Comparison of ENCODE assay signal across 8 cellular contexts in the genomic region with DNA sequence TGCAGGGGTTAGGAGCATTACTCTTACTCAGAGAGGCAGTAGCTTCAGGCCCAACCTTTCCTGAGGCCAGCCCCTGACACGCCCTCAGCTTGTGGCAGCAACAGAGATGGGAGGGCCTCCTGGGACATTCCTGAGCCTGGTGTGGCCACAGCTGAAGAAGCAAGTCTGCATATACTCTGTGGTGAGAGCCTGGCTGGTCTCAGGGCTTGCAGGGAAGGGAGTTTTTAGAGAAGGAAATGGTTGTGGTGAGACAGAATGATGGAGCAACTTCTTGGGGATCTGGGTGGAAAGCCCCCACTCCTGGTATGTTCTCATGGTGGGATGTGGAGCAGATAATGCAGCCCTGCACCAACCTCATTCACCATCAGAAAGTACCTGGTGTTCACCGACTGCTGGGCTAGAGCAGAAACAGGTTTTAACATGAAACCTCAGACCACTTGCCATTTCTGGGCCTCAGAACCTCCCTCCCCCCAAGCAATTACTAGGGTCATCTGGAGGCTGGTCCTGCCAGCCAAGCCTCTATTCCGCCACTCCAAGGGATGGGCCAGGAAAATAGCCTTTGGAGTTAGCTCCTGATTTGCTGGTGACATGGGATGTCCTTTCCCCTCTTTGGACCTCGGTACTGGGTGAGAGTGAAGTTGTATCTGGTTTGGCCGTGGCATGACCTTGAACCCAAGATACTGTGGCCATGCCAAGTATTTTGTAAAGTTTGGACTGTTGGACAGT. TPM values are rescaled to one million over a fixed set of nuclear protein-coding genes. Genes with fewer than 3 reads are reported as not detected.
DNase-seq lines count a peak whose midpoint lies in the region; ATAC-seq, FAIRE-seq and TF ChIP-seq lines count a peak whose summit lies in the region.

No MANE protein-coding gene starts in this region.

- DNase-seq in HS-5 (ENCODE audit: low read depth) (peak; percentile 84), T-helper 1 cell (peak in 3 of 5 donors; percentile 23 to 74 (median 31)), HepG2 (ENCODE audit: low spot score) (peak; percentile 26), NCI-H1417 treated with DMSO at 0.1 percent for 48 hours (lab: John Stamatoyannopoulos, UW) (no peak)
- DNase-seq in central memory CD4-positive, alpha-beta T cell: peak; percentile 50
- peak; percentile 51 to 87 for DNase-seq in stimulated activated CD8-positive, alpha-beta memory T cell treated with anti-CD3 and anti-CD28 coated beads, Interleukin-7, amount 100 ng/mL, for 48 hours (ENCODE audit: extremely low read depth in 1 of 2, low read depth in 1 of 2)

- TF ChIP-seq CTCF in HepG2 (CRISPR knock-in tag; IDR thresholded peaks at IDR 0.05): no peak

- H3K4me3 ChIP-seq in HepG2 (replicated peaks in 1 of 3; ENCODE audit: insufficient read depth in 1 of 3, low read depth in 2 of 3, low read length in 3 of 3): no peak overlapping the region

- CTCF ChIA-PET in HepG2 (lab: Yijun Ruan, JAX; ENCODE audit: low intra/inter-chr PET ratio, low total read pairs): no interaction called here

- no peak for TF ChIP-seq RAD21 in HepG2 (CRISPR knock-in tag; IDR thresholded peaks at IDR 0.05)

- no peak overlapping the region for H2AFZ ChIP-seq in HepG2 (ENCODE audit: low read length)

- no peak overlapping the region for H3K4me2 ChIP-seq in HepG2 (ENCODE audit: low read depth, low read length)

- FAIRE-seq in G401.6 (lab: Jason Lieb, UNC) (peak; percentile 72), HepG2 (lab: Jason Lieb, UNC) (no peak)

- H3K27ac ChIP-seq in HepG2 (ENCODE audit: extremely low read length, insufficient read depth, low read length): no peak overlapping the region

- intact Hi-C loops in HepG2 (cut with micrococcal nuclease; ENCODE audit: unreplicated experiment): no loop called here

- POLR2A ChIA-PET in HepG2 (lab: Yijun Ruan, JAX): interaction anchor here (0.9 to 1.2 kb wide), 3 partner anchors 15 to 135 kb away, joined by 3 read pairs; no protein-coding TSS in a partner anchor

- TF ChIP-seq POLR2A in HepG2 (IDR thresholded peaks at IDR 0.05; ENCODE audit: insufficient read depth in 1 of 2, low read depth in 2 of 2, low read length in 2 of 2): no peak

- no peaks in the 10 kb centered on the region for H3K27me3 ChIP-seq in HepG2 (ENCODE audit: control insufficient read depth in 1 of 2, insufficient read depth in 2 of 2, low read length in 2 of 2)

- in situ Hi-C loops in HepG2 (cut with HindIII; ENCODE audit: extremely low pct_ligation_motif_present, low pct_unique_long_range_greater_than_20kb): no loop called here

- peak; percentile 79 for ATAC-seq in GM21529 (IDR thresholded peaks at IDR 0.05; ENCODE audit: unreplicated experiment)
- peak; percentile 80 for ATAC-seq in HepG2

- no TSS peak for BruUV-seq in HepG2 (replicated peaks; lab: Mats Ljungman, UMichigan)

- no peak for TF ChIP-seq EP300 in HepG2 (IDR thresholded peaks at IDR 0.05; ENCODE audit: low read depth in 2 of 2, low read length in 2 of 2)
- no peak for TF ChIP-seq EP300 in HepG2 (CRISPR knock-in tag; IDR thresholded peaks at IDR 0.05; ENCODE audit: borderline replicate concordance)

- WGBS in HepG2 (ENCODE audit: low lambda C conversion rate): 13% methylated on average over 2 of the region's 5 CpGs

- H3K9me3 ChIP-seq in HepG2 (ENCODE audit: low read length): no peaks in the 10 kb centered on the region

- H3K36me3 ChIP-seq in HepG2 (replicated peaks in 1 of 2; ENCODE audit: control insufficient read depth in 1 of 2, insufficient read depth in 2 of 2, low read length in 2 of 2): no peaks in the 10 kb centered on the region

- peaks cover 16% of the 10 kb centered on the region for H3K4me1 ChIP-seq in HepG2 (ENCODE audit: insufficient read depth, low read length)

- no peaks in the 10 kb centered on the region for H4K20me1 ChIP-seq in HepG2 (ENCODE audit: insufficient read depth, low read length)

- H3K9ac ChIP-seq in HepG2 (ENCODE audit: insufficient read depth, low read depth, low read length): no peak overlapping the region

- H3K79me2 ChIP-seq in HepG2 (ENCODE audit: insufficient read depth, low read length): no peaks in the 10 kb centered on the region

TF ChIP-seq in HepG2, 621 proteins besides CTCF, POLR2A, EP300 and RAD21:
- TF ChIP-seq, protein P1, sequence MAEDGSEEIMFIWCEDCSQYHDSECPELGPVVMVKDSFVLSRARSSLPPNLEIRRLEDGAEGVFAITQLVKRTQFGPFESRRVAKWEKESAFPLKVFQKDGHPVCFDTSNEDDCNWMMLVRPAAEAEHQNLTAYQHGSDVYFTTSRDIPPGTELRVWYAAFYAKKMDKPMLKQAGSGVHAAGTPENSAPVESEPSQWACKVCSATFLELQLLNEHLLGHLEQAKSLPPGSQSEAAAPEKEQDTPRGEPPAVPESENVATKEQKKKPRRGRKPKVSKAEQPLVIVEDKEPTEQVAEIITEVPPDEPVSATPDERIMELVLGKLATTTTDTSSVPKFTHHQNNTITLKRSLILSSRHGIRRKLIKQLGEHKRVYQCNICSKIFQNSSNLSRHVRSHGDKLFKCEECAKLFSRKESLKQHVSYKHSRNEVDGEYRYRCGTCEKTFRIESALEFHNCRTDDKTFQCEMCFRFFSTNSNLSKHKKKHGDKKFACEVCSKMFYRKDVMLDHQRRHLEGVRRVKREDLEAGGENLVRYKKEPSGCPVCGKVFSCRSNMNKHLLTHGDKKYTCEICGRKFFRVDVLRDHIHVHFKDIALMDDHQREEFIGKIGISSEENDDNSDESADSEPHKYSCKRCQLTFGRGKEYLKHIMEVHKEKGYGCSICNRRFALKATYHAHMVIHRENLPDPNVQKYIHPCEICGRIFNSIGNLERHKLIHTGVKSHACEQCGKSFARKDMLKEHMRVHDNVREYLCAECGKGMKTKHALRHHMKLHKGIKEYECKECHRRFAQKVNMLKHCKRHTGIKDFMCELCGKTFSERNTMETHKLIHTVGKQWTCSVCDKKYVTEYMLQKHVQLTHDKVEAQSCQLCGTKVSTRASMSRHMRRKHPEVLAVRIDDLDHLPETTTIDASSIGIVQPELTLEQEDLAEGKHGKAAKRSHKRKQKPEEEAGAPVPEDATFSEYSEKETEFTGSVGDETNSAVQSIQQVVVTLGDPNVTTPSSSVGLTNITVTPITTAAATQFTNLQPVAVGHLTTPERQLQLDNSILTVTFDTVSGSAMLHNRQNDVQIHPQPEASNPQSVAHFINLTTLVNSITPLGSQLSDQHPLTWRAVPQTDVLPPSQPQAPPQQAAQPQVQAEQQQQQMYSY (CRISPR knock-in tag; IDR thresholded peaks at IDR 0.05): no peak
- TF ChIP-seq RARA (CRISPR knock-in tag; IDR thresholded peaks at IDR 0.05): peak; percentile 53; the same call in 1 of the 2 replicates

RNA-seq across cellular contexts. Expression of a gene that starts 28.0 kb away (rescaled TPM):
- 15.3 and 16.3 TPM in 2 replicates for total RNA-seq in HepG2 (2016; rRNA removed; fragmentation: Illumina TruSeq; extraction: Trizol)
- 14.7 and 15.7 TPM in 2 replicates for total RNA-seq in HepG2 (2016; cell fraction: cytosol; rRNA removed; fragmentation: Illumina TruSeq; extraction: Trizol; ENCODE audit: low read depth)
- 14.5 and 14.7 TPM in 2 replicates for total RNA-seq in HepG2 (2016; cell fraction: insoluble cytoplasmic fraction; rRNA removed; fragmentation: Illumina TruSeq; extraction: Trizol)
- 22.4 and 23.5 TPM in 2 replicates for total RNA-seq in HepG2 (2016; cell fraction: membrane; rRNA removed; fragmentation: Illumina TruSeq; extraction: Trizol)
- 7.6 and 10.7 TPM in 2 replicates for total RNA-seq in HepG2 (2016; cell fraction: nucleus; rRNA removed; fragmentation: Illumina TruSeq; extraction: Trizol)
- polyA plus RNA-seq in HepG2 (2011; rRNA removed): 20.9 and 22.5 TPM in 2 replicates
- polyA plus RNA-seq in HepG2 (2011; cell fraction: cytosol; rRNA removed): 20.2 and 22.7 TPM in 2 replicates
- 11.4 and 11.8 TPM in 2 replicates for polyA plus RNA-seq in HepG2 (2011; cell fraction: nucleus; rRNA removed)
- 10.1 and 14.4 TPM in 2 replicates for polyA plus RNA-seq in HepG2 (2012)
- polyA plus RNA-seq in HepG2 (2016; cell fraction: cytosol; fragmentation: Illumina TruSeq; extraction: Trizol; ENCODE audit: low read depth): 9.8 and 10.0 TPM in 2 replicates
- polyA plus RNA-seq in HepG2 (2016; cell fraction: insoluble cytoplasmic fraction; fragmentation: Illumina TruSeq; extraction: Trizol; ENCODE audit: low read depth): 17.6 and 20.6 TPM in 2 replicates
- polyA plus RNA-seq in HepG2 (2016; cell fraction: membrane; fragmentation: Illumina TruSeq; extraction: Trizol; ENCODE audit: low read depth): 19.3 and 20.2 TPM in 2 replicates
- 13.4 and 15.4 TPM in 2 replicates for polyA plus RNA-seq in HepG2 (2016; cell fraction: nucleus; fragmentation: Illumina TruSeq; extraction: Trizol; ENCODE audit: insufficient read depth, low read depth)
- polyA minus RNA-seq in HepG2 (2011; rRNA and poly(A)+ RNA removed; ENCODE audit: low replicate concordance): 14.9 and 40.6 TPM in 2 replicates
- 18.2 and 22.4 TPM in 2 replicates for polyA minus RNA-seq in HepG2 (2011; cell fraction: cytosol; rRNA and poly(A)+ RNA removed)
- 13.1 and 17.9 TPM in 2 replicates for polyA minus RNA-seq in HepG2 (2011; cell fraction: nucleus; rRNA and poly(A)+ RNA removed)

RNA-seq across cellular contexts. Expression of a gene that starts 44.0 kb away (rescaled TPM):
- total RNA-seq in HepG2 (2016; rRNA removed; fragmentation: Illumina TruSeq; extraction: Trizol): 188 and 241 TPM in 2 replicates
- 52.1 and 74.6 TPM in 2 replicates for total RNA-seq in HepG2 (2016; cell fraction: cytosol; rRNA removed; fragmentation: Illumina TruSeq; extraction: Trizol; ENCODE audit: low read depth)
- total RNA-seq in HepG2 (2016; cell fraction: insoluble cytoplasmic fraction; rRNA removed; fragmentation: Illumina TruSeq; extraction: Trizol): 187 and 275 TPM in 2 replicates
- total RNA-seq in HepG2 (2016; cell fraction: membrane; rRNA removed; fragmentation: Illumina TruSeq; extraction: Trizol): 66.1 and 71.1 TPM in 2 replicates
- 105 and 106 TPM in 2 replicates for total RNA-seq in HepG2 (2016; cell fraction: nucleus; rRNA removed; fragmentation: Illumina TruSeq; extraction: Trizol)
- polyA plus RNA-seq in HepG2 (2011; rRNA removed): 163 and 170 TPM in 2 replicates
- polyA plus RNA-seq in HepG2 (2011; cell fraction: cytosol; rRNA removed): 225 and 227 TPM in 2 replicates
- polyA plus RNA-seq in HepG2 (2011; cell fraction: nucleus; rRNA removed): 171 and 188 TPM in 2 replicates
- polyA plus RNA-seq in HepG2 (2012): 124 and 158 TPM in 2 replicates
- 51.9 and 61.1 TPM in 2 replicates for polyA plus RNA-seq in HepG2 (2016; cell fraction: cytosol; fragmentation: Illumina TruSeq; extraction: Trizol; ENCODE audit: low read depth)
- 273 and 291 TPM in 2 replicates for polyA plus RNA-seq in HepG2 (2016; cell fraction: insoluble cytoplasmic fraction; fragmentation: Illumina TruSeq; extraction: Trizol; ENCODE audit: low read depth)
- 58.4 and 63.7 TPM in 2 replicates for polyA plus RNA-seq in HepG2 (2016; cell fraction: membrane; fragmentation: Illumina TruSeq; extraction: Trizol; ENCODE audit: low read depth)
- polyA plus RNA-seq in HepG2 (2016; cell fraction: nucleus; fragmentation: Illumina TruSeq; extraction: Trizol; ENCODE audit: insufficient read depth, low read depth): 152 and 193 TPM in 2 replicates
- polyA minus RNA-seq in HepG2 (2011; rRNA and poly(A)+ RNA removed; ENCODE audit: low replicate concordance): 55.0 and 146 TPM in 2 replicates
- 54.3 and 66.4 TPM in 2 replicates for polyA minus RNA-seq in HepG2 (2011; cell fraction: cytosol; rRNA and poly(A)+ RNA removed)
- 96.8 and 148 TPM in 2 replicates for polyA minus RNA-seq in HepG2 (2011; cell fraction: nucleus; rRNA and poly(A)+ RNA removed)
